In the genomic region with DNA sequence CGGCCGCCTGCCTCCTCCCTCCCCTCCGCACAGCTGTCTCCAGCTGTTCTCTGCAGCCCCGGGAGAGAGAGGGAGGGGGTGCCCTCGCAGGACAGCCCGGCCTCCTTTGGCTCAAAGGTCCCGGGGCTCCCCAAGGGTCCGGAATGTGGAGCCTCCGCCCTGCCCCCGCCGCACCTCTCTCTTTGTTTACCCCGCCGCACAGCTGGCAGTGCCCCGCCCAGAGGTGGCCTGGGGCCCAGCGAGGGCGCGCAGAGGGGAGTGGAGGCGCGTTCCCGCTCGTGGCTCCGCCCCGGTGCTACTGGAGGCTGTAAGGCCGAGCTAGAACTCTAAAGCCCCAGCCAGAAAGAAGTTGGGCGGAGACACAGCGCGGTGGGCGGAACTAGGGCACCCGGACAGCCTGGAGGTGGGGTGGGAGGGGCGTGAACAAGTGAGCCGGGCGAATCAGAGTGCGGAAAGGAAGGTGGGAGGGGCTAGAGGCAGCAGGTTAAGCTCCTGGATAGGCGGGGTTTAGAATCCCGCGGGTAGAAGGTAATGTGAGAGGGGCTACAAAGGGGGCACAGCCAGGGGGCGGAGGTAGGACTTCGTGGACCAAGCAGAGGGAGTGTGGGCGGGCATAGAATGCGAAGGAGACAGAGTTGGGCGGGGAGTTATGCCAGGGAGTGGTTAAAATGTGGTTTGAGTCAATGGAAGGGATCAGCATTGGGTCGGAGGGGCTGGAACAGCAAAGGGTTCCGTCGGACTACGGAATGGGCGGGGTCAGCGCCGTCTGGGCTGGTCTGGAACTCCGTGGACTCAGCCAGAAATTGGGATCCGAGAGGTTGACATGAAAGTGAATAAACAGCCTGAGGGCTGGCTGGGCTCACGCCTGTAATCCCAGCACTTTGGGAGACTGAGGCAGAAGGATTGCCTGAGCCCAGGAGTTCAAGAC, we compare ENCODE assay signal across 1 cellular context.
A peak's percentile ranks its signal among the peaks of the same experiment; 100 is the strongest.
TF ChIP-seq lines count a peak whose summit lies in the region.

No MANE protein-coding gene starts in this region.

TF ChIP-seq in HEK293, 187 proteins besides CTCF, POLR2A, EP300 and RAD21 (continued from another document and continues in another):
- TF ChIP-seq, protein P1, sequence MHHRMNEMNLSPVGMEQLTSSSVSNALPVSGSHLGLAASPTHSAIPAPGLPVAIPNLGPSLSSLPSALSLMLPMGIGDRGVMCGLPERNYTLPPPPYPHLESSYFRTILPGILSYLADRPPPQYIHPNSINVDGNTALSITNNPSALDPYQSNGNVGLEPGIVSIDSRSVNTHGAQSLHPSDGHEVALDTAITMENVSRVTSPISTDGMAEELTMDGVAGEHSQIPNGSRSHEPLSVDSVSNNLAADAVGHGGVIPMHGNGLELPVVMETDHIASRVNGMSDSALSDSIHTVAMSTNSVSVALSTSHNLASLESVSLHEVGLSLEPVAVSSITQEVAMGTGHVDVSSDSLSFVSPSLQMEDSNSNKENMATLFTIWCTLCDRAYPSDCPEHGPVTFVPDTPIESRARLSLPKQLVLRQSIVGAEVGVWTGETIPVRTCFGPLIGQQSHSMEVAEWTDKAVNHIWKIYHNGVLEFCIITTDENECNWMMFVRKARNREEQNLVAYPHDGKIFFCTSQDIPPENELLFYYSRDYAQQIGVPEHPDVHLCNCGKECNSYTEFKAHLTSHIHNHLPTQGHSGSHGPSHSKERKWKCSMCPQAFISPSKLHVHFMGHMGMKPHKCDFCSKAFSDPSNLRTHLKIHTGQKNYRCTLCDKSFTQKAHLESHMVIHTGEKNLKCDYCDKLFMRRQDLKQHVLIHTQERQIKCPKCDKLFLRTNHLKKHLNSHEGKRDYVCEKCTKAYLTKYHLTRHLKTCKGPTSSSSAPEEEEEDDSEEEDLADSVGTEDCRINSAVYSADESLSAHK (tag by site-specific recombination; IDR thresholded peaks at IDR 0.05), result peak; percentile 76
- TF ChIP-seq SCRT2 (tag by site-specific recombination; IDR thresholded peaks at IDR 0.05) (no peak), ZNF707 (tag by site-specific recombination; IDR thresholded peaks at IDR 0.05) (no peak), ZXDB (tag by site-specific recombination; IDR thresholded peaks at IDR 0.05) (peak; percentile 91), ZSCAN23 (tag by site-specific recombination; IDR thresholded peaks at IDR 0.05) (0 out of 2 replicates have a peak, but pooled peaks have one; percentile 70), ZNF654 (tag by site-specific recombination; IDR thresholded peaks at IDR 0.05; ENCODE audit: low read depth) (no peak), RBAK (tag by site-specific recombination; IDR thresholded peaks at IDR 0.05) (peak; percentile 65; the same call in 1 of the 2 replicates), HOXA7 (CRISPR knock-in tag; IDR thresholded peaks at IDR 0.05; ENCODE audit: borderline replicate concordance) (no peak), GLIS1 (tag by site-specific recombination; IDR thresholded peaks at IDR 0.05) (peak; percentile 98), KLF8 (tag by site-specific recombination; IDR thresholded peaks at IDR 0.05) (peak; percentile 98), ZNF664 (tag by site-specific recombination; IDR thresholded peaks at IDR 0.05) (no peak), ZSCAN30 (tag by site-specific recombination; IDR thresholded peaks at IDR 0.05) (peak; percentile 93), ZNF416 (tag by site-specific recombination; IDR thresholded peaks at IDR 0.05) (0 out of 2 replicates have a peak, but pooled peaks have one; percentile 10), HOXC10 (CRISPR knock-in tag; IDR thresholded peaks at IDR 0.05) (no peak), ZNF747 (tag by site-specific recombination; IDR thresholded peaks at IDR 0.05) (no peak), ZEB2 (tag by site-specific recombination; IDR thresholded peaks at IDR 0.05) (peak; percentile 91; the same call in 1 of the 2 replicates), ZNF837 (tag by site-specific recombination; IDR thresholded peaks at IDR 0.05) (no peak), ZNF548 (tag by site-specific recombination; IDR thresholded peaks at IDR 0.05) (peak; percentile 93), ZNF560 (tag by site-specific recombination; IDR thresholded peaks at IDR 0.05; ENCODE audit: borderline replicate concordance) (no peak), KLF7 (tag by site-specific recombination; IDR thresholded peaks at IDR 0.05; ENCODE audit: borderline replicate concordance) (peak; percentile 99), MEIS1 (CRISPR knock-in tag; IDR thresholded peaks at IDR 0.05; ENCODE audit: borderline replicate concordance) (no peak), ZFHX2 (tag by site-specific recombination; conservative IDR thresholded peaks at IDR 0.05) (peak; percentile 99), ZNF501 (tag by site-specific recombination; IDR thresholded peaks at IDR 0.05) (peak; percentile 94), ZFP37 (tag by site-specific recombination; IDR thresholded peaks at IDR 0.05) (peak; percentile 94), ZNF169 (tag by site-specific recombination; IDR thresholded peaks at IDR 0.05) (no peak), SETDB1 (IDR thresholded peaks at IDR 0.05; ENCODE audit: insufficient read length, low read length) (no peak), TRIM28 (IDR thresholded peaks at IDR 0.05; ENCODE audit: borderline replicate concordance, low read length) (no peak), ZNF785 (tag by site-specific recombination; IDR thresholded peaks at IDR 0.05) (peak; percentile 83; the same call in 1 of the 2 replicates), GLIS2 (tag by site-specific recombination; IDR thresholded peaks at IDR 0.05) (peak; percentile 100), ZNF221 (tag by site-specific recombination; IDR thresholded peaks at IDR 0.05; ENCODE audit: borderline replicate concordance) (no peak), ZNF214 (tag by site-specific recombination; IDR thresholded peaks at IDR 0.05; ENCODE audit: borderline replicate concordance) (no peak), SP7 (tag by site-specific recombination; IDR thresholded peaks at IDR 0.05) (peak; percentile 94), ZBTB20 (tag by site-specific recombination; IDR thresholded peaks at IDR 0.05) (peak; percentile 59), ZNF670 (tag by site-specific recombination; IDR thresholded peaks at IDR 0.05; ENCODE audit: low read depth) (no peak), ZNF394 (tag by site-specific recombination; IDR thresholded peaks at IDR 0.05; ENCODE audit: borderline replicate concordance) (peak; percentile 68; the same call in 1 of the 2 replicates), ZNF132 (tag by site-specific recombination; IDR thresholded peaks at IDR 0.05; ENCODE audit: borderline replicate concordance) (no peak)
- TF ChIP-seq, protein P2, sequence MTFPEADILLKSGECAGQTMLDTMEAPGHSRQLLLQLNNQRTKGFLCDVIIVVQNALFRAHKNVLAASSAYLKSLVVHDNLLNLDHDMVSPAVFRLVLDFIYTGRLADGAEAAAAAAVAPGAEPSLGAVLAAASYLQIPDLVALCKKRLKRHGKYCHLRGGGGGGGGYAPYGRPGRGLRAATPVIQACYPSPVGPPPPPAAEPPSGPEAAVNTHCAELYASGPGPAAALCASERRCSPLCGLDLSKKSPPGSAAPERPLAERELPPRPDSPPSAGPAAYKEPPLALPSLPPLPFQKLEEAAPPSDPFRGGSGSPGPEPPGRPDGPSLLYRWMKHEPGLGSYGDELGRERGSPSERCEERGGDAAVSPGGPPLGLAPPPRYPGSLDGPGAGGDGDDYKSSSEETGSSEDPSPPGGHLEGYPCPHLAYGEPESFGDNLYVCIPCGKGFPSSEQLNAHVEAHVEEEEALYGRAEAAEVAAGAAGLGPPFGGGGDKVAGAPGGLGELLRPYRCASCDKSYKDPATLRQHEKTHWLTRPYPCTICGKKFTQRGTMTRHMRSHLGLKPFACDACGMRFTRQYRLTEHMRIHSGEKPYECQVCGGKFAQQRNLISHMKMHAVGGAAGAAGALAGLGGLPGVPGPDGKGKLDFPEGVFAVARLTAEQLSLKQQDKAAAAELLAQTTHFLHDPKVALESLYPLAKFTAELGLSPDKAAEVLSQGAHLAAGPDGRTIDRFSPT (tag by site-specific recombination; IDR thresholded peaks at IDR 0.05), result peak; percentile 99
- TF ChIP-seq, protein P3, sequence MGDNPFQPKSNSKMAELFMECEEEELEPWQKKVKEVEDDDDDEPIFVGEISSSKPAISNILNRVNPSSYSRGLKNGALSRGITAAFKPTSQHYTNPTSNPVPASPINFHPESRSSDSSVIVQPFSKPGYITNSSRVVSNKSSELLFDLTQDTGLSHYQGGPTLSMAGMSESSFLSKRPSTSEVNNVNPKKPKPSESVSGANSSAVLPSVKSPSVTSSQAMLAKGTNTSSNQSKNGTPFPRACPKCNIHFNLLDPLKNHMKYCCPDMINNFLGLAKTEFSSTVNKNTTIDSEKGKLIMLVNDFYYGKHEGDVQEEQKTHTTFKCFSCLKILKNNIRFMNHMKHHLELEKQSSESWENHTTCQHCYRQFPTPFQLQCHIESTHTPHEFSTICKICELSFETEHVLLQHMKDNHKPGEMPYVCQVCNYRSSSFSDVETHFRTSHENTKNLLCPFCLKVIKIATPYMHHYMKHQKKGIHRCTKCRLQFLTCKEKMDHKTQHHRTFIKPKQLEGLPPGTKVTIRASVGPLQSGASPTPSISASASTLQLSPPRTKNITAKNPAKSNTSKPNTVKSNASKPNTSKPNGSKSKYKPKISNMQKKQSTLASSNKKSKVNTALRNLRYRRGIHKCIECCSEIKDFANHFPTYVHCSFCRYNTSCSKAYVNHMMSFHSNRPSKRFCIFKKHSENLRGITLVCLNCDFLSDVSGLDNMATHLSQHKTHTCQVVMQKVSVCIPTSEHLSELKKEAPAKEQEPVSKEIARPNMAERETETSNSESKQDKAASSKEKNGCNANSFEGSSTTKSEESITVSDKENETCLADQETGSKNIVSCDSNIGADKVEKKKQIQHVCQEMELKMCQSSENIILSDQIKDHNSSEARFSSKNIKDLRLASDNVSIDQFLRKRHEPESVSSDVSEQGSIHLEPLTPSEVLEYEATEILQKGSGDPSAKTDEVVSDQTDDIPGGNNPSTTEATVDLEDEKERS (tag by site-specific recombination; IDR thresholded peaks at IDR 0.05), result peak; percentile 93
- TF ChIP-seq, protein P4, sequence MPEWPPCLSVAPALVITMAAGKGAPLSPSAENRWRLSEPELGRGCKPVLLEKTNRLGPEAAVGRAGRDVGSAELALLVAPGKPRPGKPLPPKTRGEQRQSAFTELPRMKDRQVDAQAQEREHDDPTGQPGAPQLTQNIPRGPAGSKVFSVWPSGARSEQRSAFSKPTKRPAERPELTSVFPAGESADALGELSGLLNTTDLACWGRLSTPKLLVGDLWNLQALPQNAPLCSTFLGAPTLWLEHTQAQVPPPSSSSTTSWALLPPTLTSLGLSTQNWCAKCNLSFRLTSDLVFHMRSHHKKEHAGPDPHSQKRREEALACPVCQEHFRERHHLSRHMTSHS (tag by site-specific recombination; IDR thresholded peaks at IDR 0.05), result no peak; the same call in 1 of the 2 replicates
- TF ChIP-seq, protein P5, sequence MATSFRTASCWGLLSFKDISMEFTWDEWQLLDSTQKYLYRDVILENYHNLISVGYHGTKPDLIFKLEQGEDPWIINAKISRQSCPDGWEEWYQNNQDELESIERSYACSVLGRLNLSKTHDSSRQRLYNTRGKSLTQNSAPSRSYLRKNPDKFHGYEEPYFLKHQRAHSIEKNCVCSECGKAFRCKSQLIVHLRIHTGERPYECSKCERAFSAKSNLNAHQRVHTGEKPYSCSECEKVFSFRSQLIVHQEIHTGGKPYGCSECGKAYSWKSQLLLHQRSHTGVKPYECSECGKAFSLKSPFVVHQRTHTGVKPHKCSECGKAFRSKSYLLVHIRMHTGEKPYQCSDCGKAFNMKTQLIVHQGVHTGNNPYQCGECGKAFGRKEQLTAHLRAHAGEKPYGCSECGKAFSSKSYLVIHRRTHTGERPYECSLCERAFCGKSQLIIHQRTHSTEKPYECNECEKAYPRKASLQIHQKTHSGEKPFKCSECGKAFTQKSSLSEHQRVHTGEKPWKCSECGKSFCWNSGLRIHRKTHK (tag by site-specific recombination; IDR thresholded peaks at IDR 0.05), result no peak
- TF ChIP-seq, protein P6, sequence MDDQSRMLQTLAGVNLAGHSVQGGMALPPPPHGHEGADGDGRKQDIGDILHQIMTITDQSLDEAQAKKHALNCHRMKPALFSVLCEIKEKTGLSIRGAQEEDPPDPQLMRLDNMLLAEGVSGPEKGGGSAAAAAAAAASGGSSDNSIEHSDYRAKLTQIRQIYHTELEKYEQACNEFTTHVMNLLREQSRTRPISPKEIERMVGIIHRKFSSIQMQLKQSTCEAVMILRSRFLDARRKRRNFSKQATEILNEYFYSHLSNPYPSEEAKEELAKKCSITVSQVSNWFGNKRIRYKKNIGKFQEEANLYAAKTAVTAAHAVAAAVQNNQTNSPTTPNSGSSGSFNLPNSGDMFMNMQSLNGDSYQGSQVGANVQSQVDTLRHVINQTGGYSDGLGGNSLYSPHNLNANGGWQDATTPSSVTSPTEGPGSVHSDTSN (CRISPR knock-in tag; IDR thresholded peaks at IDR 0.05), result no peak
- TF ChIP-seq, protein P7, sequence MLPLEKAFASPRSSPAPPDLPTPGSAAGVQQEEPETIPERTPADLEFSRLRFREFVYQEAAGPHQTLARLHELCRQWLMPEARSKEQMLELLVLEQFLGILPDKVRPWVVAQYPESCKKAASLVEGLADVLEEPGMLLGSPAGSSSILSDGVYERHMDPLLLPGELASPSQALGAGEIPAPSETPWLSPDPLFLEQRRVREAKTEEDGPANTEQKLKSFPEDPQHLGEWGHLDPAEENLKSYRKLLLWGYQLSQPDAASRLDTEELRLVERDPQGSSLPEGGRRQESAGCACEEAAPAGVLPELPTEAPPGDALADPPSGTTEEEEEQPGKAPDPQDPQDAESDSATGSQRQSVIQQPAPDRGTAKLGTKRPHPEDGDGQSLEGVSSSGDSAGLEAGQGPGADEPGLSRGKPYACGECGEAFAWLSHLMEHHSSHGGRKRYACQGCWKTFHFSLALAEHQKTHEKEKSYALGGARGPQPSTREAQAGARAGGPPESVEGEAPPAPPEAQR (tag by site-specific recombination; IDR thresholded peaks at IDR 0.05), result peak; percentile 54; the same call in 1 of the 2 replicates
- TF ChIP-seq, protein P8, sequence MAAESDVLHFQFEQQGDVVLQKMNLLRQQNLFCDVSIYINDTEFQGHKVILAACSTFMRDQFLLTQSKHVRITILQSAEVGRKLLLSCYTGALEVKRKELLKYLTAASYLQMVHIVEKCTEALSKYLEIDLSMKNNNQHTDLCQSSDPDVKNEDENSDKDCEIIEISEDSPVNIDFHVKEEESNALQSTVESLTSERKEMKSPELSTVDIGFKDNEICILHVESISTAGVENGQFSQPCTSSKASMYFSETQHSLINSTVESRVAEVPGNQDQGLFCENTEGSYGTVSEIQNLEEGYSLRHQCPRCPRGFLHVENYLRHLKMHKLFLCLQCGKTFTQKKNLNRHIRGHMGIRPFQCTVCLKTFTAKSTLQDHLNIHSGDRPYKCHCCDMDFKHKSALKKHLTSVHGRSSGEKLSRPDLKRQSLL (tag by site-specific recombination; IDR thresholded peaks at IDR 0.05), result peak; percentile 46
- TF ChIP-seq, protein P9, sequence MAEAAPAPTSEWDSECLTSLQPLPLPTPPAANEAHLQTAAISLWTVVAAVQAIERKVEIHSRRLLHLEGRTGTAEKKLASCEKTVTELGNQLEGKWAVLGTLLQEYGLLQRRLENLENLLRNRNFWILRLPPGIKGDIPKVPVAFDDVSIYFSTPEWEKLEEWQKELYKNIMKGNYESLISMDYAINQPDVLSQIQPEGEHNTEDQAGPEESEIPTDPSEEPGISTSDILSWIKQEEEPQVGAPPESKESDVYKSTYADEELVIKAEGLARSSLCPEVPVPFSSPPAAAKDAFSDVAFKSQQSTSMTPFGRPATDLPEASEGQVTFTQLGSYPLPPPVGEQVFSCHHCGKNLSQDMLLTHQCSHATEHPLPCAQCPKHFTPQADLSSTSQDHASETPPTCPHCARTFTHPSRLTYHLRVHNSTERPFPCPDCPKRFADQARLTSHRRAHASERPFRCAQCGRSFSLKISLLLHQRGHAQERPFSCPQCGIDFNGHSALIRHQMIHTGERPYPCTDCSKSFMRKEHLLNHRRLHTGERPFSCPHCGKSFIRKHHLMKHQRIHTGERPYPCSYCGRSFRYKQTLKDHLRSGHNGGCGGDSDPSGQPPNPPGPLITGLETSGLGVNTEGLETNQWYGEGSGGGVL (tag by site-specific recombination; IDR thresholded peaks at IDR 0.05), result peak; percentile 95
